Comparison of ENCODE assay signal across 21 cellular contexts in the genomic region with DNA sequence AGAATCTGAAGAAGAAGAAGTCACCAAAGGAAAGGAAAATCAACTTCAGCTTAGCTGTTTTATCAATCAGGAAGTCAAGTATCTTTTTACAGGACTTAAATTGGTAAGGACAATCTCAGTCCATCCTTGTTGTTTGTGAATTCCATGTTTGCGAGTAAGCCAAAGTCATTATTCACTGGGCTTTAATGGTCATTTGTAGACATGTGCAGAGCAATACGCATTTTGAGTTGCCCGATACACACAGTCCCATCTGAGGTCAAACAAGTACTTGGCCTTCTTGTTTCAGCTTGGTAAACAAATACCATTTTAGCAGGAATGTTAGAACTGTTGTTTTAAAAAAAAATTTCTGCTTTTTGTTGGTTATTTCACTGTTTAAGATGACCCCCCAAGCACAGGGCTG. TPM values are rescaled to one million over a fixed set of nuclear protein-coding genes. Genes with fewer than 3 reads are reported as not detected.
DNase-seq lines count a peak whose midpoint lies in the region; ATAC-seq, FAIRE-seq and TF ChIP-seq lines count a peak whose summit lies in the region.
"Had no signal": no experiment of that assay in that cellular context is flagged by ENCODE, and none has a peak within 500 bp of the region (broad histone marks: within the 10 kb centered on the region; RNA-seq: fewer than 3 reads in every experiment).

No MANE protein-coding gene starts in this region.

- peaks cover 17 to 63% of the 10 kb centered on the region in 2 experiments for H3K36me3 ChIP-seq in HepG2 (replicated peaks in 1 of 2; ENCODE audit: control insufficient read depth in 1 of 2, insufficient read depth in 2 of 2, low read length in 2 of 2)
- peaks cover 0 to 49% (median 4%) of the 10 kb centered on the region in 4 donors for H3K36me3 ChIP-seq in right lobe of liver
- peaks cover 28% of the 10 kb centered on the region for H3K36me3 ChIP-seq in IMR-90 (ENCODE audit: control insufficient read depth, insufficient read depth, low read length)
- H3K36me3 ChIP-seq in K562 (ENCODE audit: control insufficient read depth, insufficient read depth, low read length) = peaks cover 89% of the 10 kb centered on the region
- peaks cover 53% of the 10 kb centered on the region for H3K36me3 ChIP-seq in right atrium auricular region

- no peak overlapping the region for H3K4ac ChIP-seq in IMR-90 (ENCODE audit: low read depth, low read length)

- CTCF ChIA-PET in HepG2 (lab: Yijun Ruan, JAX; ENCODE audit: low intra/inter-chr PET ratio, low total read pairs) = no interaction called here
- CTCF ChIA-PET in IMR-90 (lab: Yijun Ruan, JAX) = no interaction called here
- CTCF ChIA-PET in K562 (lab: Yijun Ruan, JAX; ENCODE audit: low intra/inter-chr PET ratio) = no interaction called here

- no peaks in the 10 kb centered on the region for H3K4me1 ChIP-seq in HepG2 (ENCODE audit: insufficient read depth, low read length)
- H3K4me1 ChIP-seq in right lobe of liver = no peaks in the 10 kb centered on the region
- H3K4me1 ChIP-seq in IMR-90 (ENCODE audit: control insufficient read depth, insufficient read depth, low read length) = no peaks in the 10 kb centered on the region; the same call in 1 of the 2 replicates
- no peaks in the 10 kb centered on the region for H3K4me1 ChIP-seq in K562 (replicated peaks in 1 of 2; ENCODE audit: control insufficient read depth in 2 of 2, insufficient read depth in 2 of 2, low read length in 2 of 2)
- H3K4me1 ChIP-seq in right atrium auricular region = no peaks in the 10 kb centered on the region
- H3K4me1 ChIP-seq: BLaER1, Peyer's patch had no signal

- ATAC-seq in HepG2 = no peak
- no peak for ATAC-seq in right lobe of liver
- peak; percentile 60 for ATAC-seq in IMR-90 (ENCODE audit: low read depth)
- ATAC-seq in K562 = no peak
- no peak for ATAC-seq in HG03139 (IDR thresholded peaks at IDR 0.05; ENCODE audit: unreplicated experiment)
- ATAC-seq in HG03045 (IDR thresholded peaks at IDR 0.05; ENCODE audit: unreplicated experiment) = no peak
- ATAC-seq: GM12878 had no signal

- H3K4me3 ChIP-seq in HepG2 (replicated peaks in 1 of 3; ENCODE audit: insufficient read depth in 1 of 3, low read depth in 2 of 3, low read length in 3 of 3) = no peak overlapping the region
- no peak overlapping the region for H3K4me3 ChIP-seq in right lobe of liver
- no peak overlapping the region for H3K4me3 ChIP-seq in IMR-90 (ENCODE audit: insufficient read depth, low read depth, low read length)
- H3K4me3 ChIP-seq in K562 = no peak overlapping the region
- H3K4me3 ChIP-seq in right atrium auricular region = no peak overlapping the region
- H3K4me3 ChIP-seq: BLaER1, GM12878, Peyer's patch, SK-N-MC had no signal

- no peak for TF ChIP-seq EP300 in HepG2 (IDR thresholded peaks at IDR 0.05; ENCODE audit: low read depth in 2 of 2, low read length in 2 of 2)
- no peak for TF ChIP-seq EP300 in HepG2 (CRISPR knock-in tag; IDR thresholded peaks at IDR 0.05; ENCODE audit: borderline replicate concordance)
- TF ChIP-seq EP300 in K562 (IDR thresholded peaks at IDR 0.05; ENCODE audit: low read length) = no peak

- no peak overlapping the region for H2AK5ac ChIP-seq in IMR-90 (ENCODE audit: low read depth, low read length)

- H3K9ac ChIP-seq in HepG2 (ENCODE audit: insufficient read depth, low read depth, low read length) = no peak overlapping the region
- H3K9ac ChIP-seq in IMR-90 (ENCODE audit: low read depth, low read length) = no peak overlapping the region
- H3K9ac ChIP-seq in K562 (ENCODE audit: insufficient read depth in 1 of 2, low read depth in 2 of 2, low read length in 2 of 2) = no peak overlapping the region
- H3K9ac ChIP-seq: BLaER1, KMS-11 had no signal

- no peak overlapping the region for H2AK9ac ChIP-seq in IMR-90 (replicated peaks; ENCODE audit: low read depth, low read length, poor library complexity)

- H4K20me1 ChIP-seq in HepG2 (ENCODE audit: insufficient read depth, low read length) (no peaks in the 10 kb centered on the region), IMR-90 (ENCODE audit: insufficient read depth, low read length) (peaks cover 3% of the 10 kb centered on the region; the same call in 1 of the 2 replicates), K562 (replicated peaks; ENCODE audit: control insufficient read depth, insufficient read depth, low read length) (no peaks in the 10 kb centered on the region)

- H2BK20ac ChIP-seq in IMR-90 (ENCODE audit: low read depth, low read length) = no peak overlapping the region

- no peak overlapping the region for H3K4me2 ChIP-seq in HepG2 (ENCODE audit: low read depth, low read length)
- H3K4me2 ChIP-seq in IMR-90 (ENCODE audit: low read depth, low read length) = no peak overlapping the region
- H3K4me2 ChIP-seq in K562 (ENCODE audit: insufficient read depth, low read length) = no peak overlapping the region
- H3K4me2 ChIP-seq: BLaER1, KMS-11 had no signal

- dilution Hi-C loops in IMR-90 (cut with HindIII; ENCODE audit: low sequenced_read_pairs, unreplicated experiment) = no loop called here

- intact Hi-C loops in HepG2 (cut with micrococcal nuclease; ENCODE audit: unreplicated experiment) = no loop called here
- intact Hi-C loops in right lobe of liver (cut with DNase I) = no loop called here
- intact Hi-C loops in IMR-90 (cut with micrococcal nuclease) = no loop called here
- intact Hi-C loops in K562 (cut with micrococcal nuclease) = no loop called here

- TF ChIP-seq CTCF in HepG2 (CRISPR knock-in tag; IDR thresholded peaks at IDR 0.05) = no peak
- no peak for TF ChIP-seq CTCF in right lobe of liver (IDR thresholded peaks at IDR 0.05)
- TF ChIP-seq CTCF in IMR-90 (conservative IDR thresholded peaks at IDR 0.05; ENCODE audit: low read depth, low read length) = no peak
- TF ChIP-seq CTCF in K562 (IDR thresholded peaks at IDR 0.05 in 2 of 3, conservative IDR thresholded peaks at IDR 0.05 in 1 of 3; ENCODE audit: insufficient read depth in 2 of 3, low read depth in 1 of 3, low read length in 3 of 3) = no peak
- no peak for TF ChIP-seq CTCF in right atrium auricular region (IDR thresholded peaks at IDR 0.05)

- FAIRE-seq in HepG2 (lab: Jason Lieb, UNC) (peak; percentile 42), K562 (lab: Jason Lieb, UNC) (no peak)
- FAIRE-seq: GM12878, HTR-8/SVneo had no signal

- no peak overlapping the region for H2BK120ac ChIP-seq in IMR-90 (ENCODE audit: low read depth, low read length)

- no peak overlapping the region for H3K23ac ChIP-seq in IMR-90 (ENCODE audit: low read depth, low read length)

- H4K5ac ChIP-seq in IMR-90 (ENCODE audit: low read depth, low read length) = no peak overlapping the region; the same call in 1 of the 2 replicates

- H4K91ac ChIP-seq in IMR-90 (ENCODE audit: insufficient read depth, low read depth, low read length) = no peak overlapping the region

- H3K56ac ChIP-seq in IMR-90 (ENCODE audit: extremely low read depth, insufficient read depth, low read length) = no peak overlapping the region

- no peak for DNase-seq in HepG2 (ENCODE audit: low spot score)
- no peak for DNase-seq in right lobe of liver
- DNase-seq in IMR-90 = no peak
- DNase-seq in K562 (ENCODE audit: extremely low read depth in 1 of 4, low spot score in 3 of 4) = no peak
- no peak for DNase-seq in right atrium auricular region (ENCODE audit: low spot score)
- DNase-seq: CD4-positive, CD25-positive, alpha-beta regulatory T cell; EL; GDM1; NCI-H1092; NCI-H187 treated with DMSO at 0.1 percent for 48 hours; NCI-H2171 treated with DMSO at 0.1 percent for 48 hours; NCI-H524; Peyer's patch; SHP77 treated with DMSO at 0.1 percent for 48 hours had no signal

- POLR2A ChIA-PET in HepG2 (lab: Yijun Ruan, JAX) (no interaction called here), IMR-90 (lab: Charles Lee; ENCODE audit: unreplicated experiment) (no interaction called here), K562 (lab: Yijun Ruan, JAX) (interaction anchor here (1.6 kb wide), 1 partner anchor 17 kb away, joined by 3 read pairs; no protein-coding TSS in a partner anchor)

- H2BK5ac ChIP-seq in IMR-90 (ENCODE audit: low read depth, low read length, poor library complexity, severe bottlenecking) = no peak overlapping the region

- H3K9me3 ChIP-seq in HepG2 (ENCODE audit: low read length) = no peaks in the 10 kb centered on the region
- no peaks in the 10 kb centered on the region for H3K9me3 ChIP-seq in right lobe of liver
- no peaks in the 10 kb centered on the region for H3K9me3 ChIP-seq in IMR-90 (ENCODE audit: control insufficient read depth, insufficient read depth, low read length)
- no peaks in the 10 kb centered on the region for H3K9me3 ChIP-seq in K562 (replicated peaks; ENCODE audit: control insufficient read depth, insufficient read depth, low read depth, low read length)
- H3K9me3 ChIP-seq in right atrium auricular region = no peaks in the 10 kb centered on the region
- H3K9me3 ChIP-seq: BLaER1, Peyer's patch had no signal

- no peak overlapping the region for H2BK15ac ChIP-seq in IMR-90 (ENCODE audit: low read depth, low read length)

- in situ Hi-C loops in HepG2 (cut with HindIII; ENCODE audit: extremely low pct_ligation_motif_present, low pct_unique_long_range_greater_than_20kb) (no loop called here), IMR-90 (cut with MboI; ENCODE audit: low sequenced_read_pairs) (no loop called here), K562 (cut with MboI) (no loop called here)

- H2AFZ ChIP-seq in HepG2 (ENCODE audit: low read length) = no peak overlapping the region
- H2AFZ ChIP-seq in IMR-90 (replicated peaks; ENCODE audit: low read length, poor library complexity) = no peak overlapping the region
- no peak overlapping the region for H2AFZ ChIP-seq in K562 (ENCODE audit: low read depth, low read length)

- no peak overlapping the region for H3K27ac ChIP-seq in HepG2 (ENCODE audit: extremely low read length, insufficient read depth, low read length)
- H3K27ac ChIP-seq in right lobe of liver = no peak overlapping the region
- H3K27ac ChIP-seq in IMR-90 (ENCODE audit: insufficient read depth, low read length) = no peak overlapping the region
- no peak overlapping the region for H3K27ac ChIP-seq in K562 (ENCODE audit: extremely low read depth, low read depth, low read length)
- no peak overlapping the region for H3K27ac ChIP-seq in right atrium auricular region
- H3K27ac ChIP-seq: BLaER1, KMS-11, Peyer's patch, SK-N-MC had no signal

- 95% methylated on average over 3 of the region's 3 CpGs for WGBS in HepG2 (ENCODE audit: low lambda C conversion rate)
- WGBS in right lobe of liver (ENCODE audit: insufficient coverage, low coverage, low lambda C conversion rate, missing lambda C conversion rate) = 96% methylated on average over 3 of the region's 3 CpGs
- WGBS in IMR-90 (ENCODE audit: extremely low coverage in 2 of 2, insufficient read length in 1 of 2), 2 experiments = no CpG with 5 or more reads among the region's 3 CpGs
- 92% methylated on average over 3 of the region's 3 CpGs for WGBS in K562 (ENCODE audit: insufficient coverage, low coverage, missing lambda C conversion rate)

- H3K79me2 ChIP-seq in HepG2 (ENCODE audit: insufficient read depth, low read length) (peaks cover 5% of the 10 kb centered on the region), K562 (ENCODE audit: control insufficient read depth, insufficient read depth, low read length) (peaks cover 8% of the 10 kb centered on the region; the same call in 1 of the 3 replicates)

- H4K8ac ChIP-seq in IMR-90 (ENCODE audit: low read depth in 2 of 2, low read length in 2 of 2) = no peak overlapping the region; a peak in 1 of 4 replicates

- TF ChIP-seq POLR2A in HepG2 (IDR thresholded peaks at IDR 0.05; ENCODE audit: insufficient read depth in 1 of 2, low read depth in 2 of 2, low read length in 2 of 2) (no peak), right lobe of liver (IDR thresholded peaks at IDR 0.05) (no peak), IMR-90 (IDR thresholded peaks at IDR 0.05; ENCODE audit: low read depth, low read length) (no peak), K562 (conservative IDR thresholded peaks at IDR 0.05) (no peak)

- H3K79me1 ChIP-seq in IMR-90 (ENCODE audit: low read depth in 1 of 2, low read length in 2 of 2) = peaks cover 17 to 18% of the 10 kb centered on the region in 2 experiments

- H3K27me3 ChIP-seq in HepG2 (ENCODE audit: control insufficient read depth in 1 of 2, insufficient read depth in 2 of 2, low read length in 2 of 2) (no peaks in the 10 kb centered on the region), right lobe of liver (no peaks in the 10 kb centered on the region), IMR-90 (ENCODE audit: control insufficient read depth, insufficient read depth, low read length) (no peaks in the 10 kb centered on the region), K562 (ENCODE audit: control insufficient read depth in 2 of 2, insufficient read depth in 2 of 2, low read length in 2 of 2) (no peaks in the 10 kb centered on the region), right atrium auricular region (no peaks in the 10 kb centered on the region)
- H3K27me3 ChIP-seq: BLaER1, Peyer's patch had no signal

- H3K18ac ChIP-seq in IMR-90 (ENCODE audit: low read depth, low read length) = no peak overlapping the region

- TF ChIP-seq RAD21 in HepG2 (CRISPR knock-in tag; IDR thresholded peaks at IDR 0.05) = no peak
- no peak for TF ChIP-seq RAD21 in IMR-90 (IDR thresholded peaks at IDR 0.05; ENCODE audit: low read length)
- no peak for TF ChIP-seq RAD21 in K562 (CRISPR knock-in tag; conservative IDR thresholded peaks at IDR 0.05 in 1 of 2, IDR thresholded peaks at IDR 0.05 in 1 of 2)

- BruUV-seq in HepG2 (replicated peaks; lab: Mats Ljungman, UMichigan) = no TSS peak
- no TSS peak for BruUV-seq in IMR-90 (replicated peaks; lab: Mats Ljungman, UMichigan)
- BruUV-seq in K562 (replicated peaks; lab: Mats Ljungman, UMichigan) = no TSS peak

- H3K14ac ChIP-seq in IMR-90 (replicated peaks; ENCODE audit: low read depth, low read length) = no peak overlapping the region

- H3K9me1 ChIP-seq in IMR-90 (ENCODE audit: insufficient read depth, low read length) = no peaks in the 10 kb centered on the region
- H3K9me1 ChIP-seq in K562 (ENCODE audit: control insufficient read depth, insufficient read depth, low read length) = no peaks in the 10 kb centered on the region

RNA-seq across cellular contexts. Expression of gene USP14, which starts 40.9 kb away (rescaled TPM):
- total RNA-seq in HepG2 (2016; rRNA removed; fragmentation: Illumina TruSeq; extraction: Trizol) (16.6 and 57.4 TPM in 2 replicates), right lobe of liver (10 to 100 TPM; 19.6 to 28.5 (median 24.5) TPM), IMR-90 (2012; rRNA removed) (11.5 and 25.8 TPM in 2 replicates), K562 (2014; rRNA removed) (18.7 and 20.5 TPM in 2 replicates), K562 (2014; rRNA removed; fragmentation: Illumina TruSeq; extraction: Trizol) (34.3 and 37.5 TPM in 2 replicates), K562 (2015; rRNA removed; fragmentation: Illumina TruSeq; extraction: Trizol) (25.7 and 28.3 TPM in 2 replicates), K562 (2021) (114 and 122 TPM in 2 replicates), right atrium auricular region (10 to 100 TPM; 18.0 to 21.5 TPM)
- 38.3 and 42.6 TPM in 2 replicates for total RNA-seq in HepG2 (2016; cell fraction: cytosol; rRNA removed; fragmentation: Illumina TruSeq; extraction: Trizol; ENCODE audit: low read depth)
- total RNA-seq in HepG2 (2016; cell fraction: insoluble cytoplasmic fraction; rRNA removed; fragmentation: Illumina TruSeq; extraction: Trizol) = 14.9 and 54.3 TPM in 2 replicates
- 17.5 and 20.3 TPM in 2 replicates for total RNA-seq in HepG2 (2016; cell fraction: membrane; rRNA removed; fragmentation: Illumina TruSeq; extraction: Trizol)
- 31.7 and 37.4 TPM in 2 replicates for total RNA-seq in HepG2 (2016; cell fraction: nucleus; rRNA removed; fragmentation: Illumina TruSeq; extraction: Trizol)
- polyA plus RNA-seq in HepG2 (2011; rRNA removed) (10.7 and 14.7 TPM in 2 replicates), IMR-90 (2012; rRNA removed) (26.7 and 32.4 TPM in 2 replicates), K562 (2011; rRNA removed) (56.5 and 63.9 TPM in 2 replicates), K562 (2014; fragmentation: Illumina TruSeq; extraction: Trizol) (124 and 129 TPM in 2 replicates), K562 (2014; fragmentation: Nextera tagmentation; extraction: Ambion mirVana) (10 to 100 TPM; 34.4 to 40.3 TPM), K562 (2014; rRNA removed) (44.6 and 67.2 TPM in 2 replicates)
- polyA plus RNA-seq in HepG2 (2011; cell fraction: cytosol; rRNA removed) = 4.1 and 7.6 TPM in 2 replicates
- polyA plus RNA-seq in HepG2 (2011; cell fraction: nucleus; rRNA removed) = 10.2 and 11.9 TPM in 2 replicates
- polyA plus RNA-seq in HepG2 (2012) = 30.6 and 36.5 TPM in 2 replicates
- 6.5 and 6.6 TPM in 2 replicates for polyA plus RNA-seq in HepG2 (2016; cell fraction: cytosol; fragmentation: Illumina TruSeq; extraction: Trizol; ENCODE audit: low read depth)
- 76.5 and 77.5 TPM in 2 replicates for polyA plus RNA-seq in HepG2 (2016; cell fraction: insoluble cytoplasmic fraction; fragmentation: Illumina TruSeq; extraction: Trizol; ENCODE audit: low read depth)
- polyA plus RNA-seq in HepG2 (2016; cell fraction: membrane; fragmentation: Illumina TruSeq; extraction: Trizol; ENCODE audit: low read depth) = 13.3 and 14.6 TPM in 2 replicates
- 60.5 and 65.0 TPM in 2 replicates for polyA plus RNA-seq in HepG2 (2016; cell fraction: nucleus; fragmentation: Illumina TruSeq; extraction: Trizol; ENCODE audit: insufficient read depth, low read depth)
- 5.4 and 7.6 TPM in 2 replicates for polyA minus RNA-seq in HepG2 (2011; rRNA and poly(A)+ RNA removed; ENCODE audit: low replicate concordance)
- polyA minus RNA-seq in HepG2 (2011; cell fraction: cytosol; rRNA and poly(A)+ RNA removed) = 19.3 and 25.3 TPM in 2 replicates
- polyA minus RNA-seq in HepG2 (2011; cell fraction: nucleus; rRNA and poly(A)+ RNA removed) = 29.3 and 32.4 TPM in 2 replicates
- polyA plus RNA-seq in IMR-90 (2012; cell fraction: cytosol; rRNA removed) = 5.0 and 6.3 TPM in 2 replicates
- 4.2 and 22.0 TPM in 2 replicates for polyA plus RNA-seq in IMR-90 (2012; cell fraction: nucleus; rRNA removed; ENCODE audit: low replicate concordance)
- total RNA-seq in K562 (2011; cell fraction: chromatin; rRNA removed; ENCODE audit: low replicate concordance) = 31.1 and 120 TPM in 2 replicates
- total RNA-seq in K562 (2011; cell fraction: nucleolus; rRNA removed) = 14.7 and 20.5 TPM in 2 replicates
- total RNA-seq in K562 (2011; cell fraction: nucleoplasm; rRNA removed) = 38.9 and 53.7 TPM in 2 replicates
- polyA plus RNA-seq in K562 (2011; cell fraction: cytosol; rRNA removed) = 10.5 and 22.7 TPM in 2 replicates
- polyA plus RNA-seq in K562 (2011; cell fraction: nucleus; rRNA removed) = 24.4 and 57.0 TPM in 2 replicates
- 63.7 and 85.9 TPM in 2 replicates for polyA plus RNA-seq in K562 (2012)
- polyA minus RNA-seq in K562 (2011; rRNA and poly(A)+ RNA removed) = 35.5 and 64.2 TPM in 2 replicates
- polyA minus RNA-seq in K562 (2011; cell fraction: cytosol; rRNA and poly(A)+ RNA removed) = 51.2 and 61.3 TPM in 2 replicates
- 13.6 and 32.7 TPM in 2 replicates for polyA minus RNA-seq in K562 (2011; cell fraction: nucleus; rRNA and poly(A)+ RNA removed)

Comparison
In these comparisons a context has a peak if more than half of its experiments do, and no peak if none do; other contexts are left out.
1. Of the 241 proteins assayed by ChIP-seq in both HepG2 and K562: peak only in HepG2: none; only in K562: FOXP4; in both: none; in neither: 240.